ENCODE assay signal across 2 cellular contexts in genomic region chr3:47251689-47252088, GRCh38.
A peak's percentile ranks its signal among the peaks of the same experiment; 100 is the strongest.
TF ChIP-seq lines count a peak whose summit lies in the region.

No MANE protein-coding gene starts in this region.

TF ChIP-seq in HepG2, 621 proteins besides CTCF, POLR2A, EP300 and RAD21:
- peak; percentile 55; the same call in 1 of the 2 replicates for TF ChIP-seq ELF3 (CRISPR knock-in tag; IDR thresholded peaks at IDR 0.05)
- TF ChIP-seq SIX4 (CRISPR knock-in tag; IDR thresholded peaks at IDR 0.05) = no peak
- no peak for TF ChIP-seq ZNF317 (CRISPR knock-in tag; IDR thresholded peaks at IDR 0.05)
- TF ChIP-seq ZNF589 (CRISPR knock-in tag; conservative IDR thresholded peaks at IDR 0.05) = no peak
- TF ChIP-seq ZFP90 (CRISPR knock-in tag; IDR thresholded peaks at IDR 0.05; ENCODE audit: borderline replicate concordance) = no peak
- TF ChIP-seq REPIN1 (CRISPR knock-in tag; IDR thresholded peaks at IDR 0.05; ENCODE audit: borderline replicate concordance, low read depth) = no peak
- no peak for TF ChIP-seq ZNF329 (CRISPR knock-in tag; IDR thresholded peaks at IDR 0.05; ENCODE audit: low read depth)

TF ChIP-seq in K562, 482 proteins besides CTCF, POLR2A, EP300 and RAD21:
- TF ChIP-seq SMARCE1 (IDR thresholded peaks at IDR 0.05) = no peak
- TF ChIP-seq PCBP2 (IDR thresholded peaks at IDR 0.05; ENCODE audit: low read depth, low read length, poor library complexity, severe bottlenecking) = no peak
- 0 out of 2 replicates have a peak, but pooled peaks have one; percentile 11 for TF ChIP-seq DPF2 (IDR thresholded peaks at IDR 0.05)
- TF ChIP-seq, protein P1, sequence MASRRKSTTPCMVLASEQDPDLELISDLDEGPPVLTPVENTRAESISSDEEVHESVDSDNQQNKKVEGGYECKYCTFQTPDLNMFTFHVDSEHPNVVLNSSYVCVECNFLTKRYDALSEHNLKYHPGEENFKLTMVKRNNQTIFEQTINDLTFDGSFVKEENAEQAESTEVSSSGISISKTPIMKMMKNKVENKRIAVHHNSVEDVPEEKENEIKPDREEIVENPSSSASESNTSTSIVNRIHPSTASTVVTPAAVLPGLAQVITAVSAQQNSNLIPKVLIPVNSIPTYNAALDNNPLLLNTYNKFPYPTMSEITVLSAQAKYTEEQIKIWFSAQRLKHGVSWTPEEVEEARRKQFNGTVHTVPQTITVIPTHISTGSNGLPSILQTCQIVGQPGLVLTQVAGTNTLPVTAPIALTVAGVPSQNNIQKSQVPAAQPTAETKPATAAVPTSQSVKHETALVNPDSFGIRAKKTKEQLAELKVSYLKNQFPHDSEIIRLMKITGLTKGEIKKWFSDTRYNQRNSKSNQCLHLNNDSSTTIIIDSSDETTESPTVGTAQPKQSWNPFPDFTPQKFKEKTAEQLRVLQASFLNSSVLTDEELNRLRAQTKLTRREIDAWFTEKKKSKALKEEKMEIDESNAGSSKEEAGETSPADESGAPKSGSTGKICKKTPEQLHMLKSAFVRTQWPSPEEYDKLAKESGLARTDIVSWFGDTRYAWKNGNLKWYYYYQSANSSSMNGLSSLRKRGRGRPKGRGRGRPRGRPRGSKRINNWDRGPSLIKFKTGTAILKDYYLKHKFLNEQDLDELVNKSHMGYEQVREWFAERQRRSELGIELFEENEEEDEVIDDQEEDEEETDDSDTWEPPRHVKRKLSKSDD (conservative IDR thresholded peaks at IDR 0.05; ENCODE audit: low read length) = no peak
- TF ChIP-seq, protein P2, sequence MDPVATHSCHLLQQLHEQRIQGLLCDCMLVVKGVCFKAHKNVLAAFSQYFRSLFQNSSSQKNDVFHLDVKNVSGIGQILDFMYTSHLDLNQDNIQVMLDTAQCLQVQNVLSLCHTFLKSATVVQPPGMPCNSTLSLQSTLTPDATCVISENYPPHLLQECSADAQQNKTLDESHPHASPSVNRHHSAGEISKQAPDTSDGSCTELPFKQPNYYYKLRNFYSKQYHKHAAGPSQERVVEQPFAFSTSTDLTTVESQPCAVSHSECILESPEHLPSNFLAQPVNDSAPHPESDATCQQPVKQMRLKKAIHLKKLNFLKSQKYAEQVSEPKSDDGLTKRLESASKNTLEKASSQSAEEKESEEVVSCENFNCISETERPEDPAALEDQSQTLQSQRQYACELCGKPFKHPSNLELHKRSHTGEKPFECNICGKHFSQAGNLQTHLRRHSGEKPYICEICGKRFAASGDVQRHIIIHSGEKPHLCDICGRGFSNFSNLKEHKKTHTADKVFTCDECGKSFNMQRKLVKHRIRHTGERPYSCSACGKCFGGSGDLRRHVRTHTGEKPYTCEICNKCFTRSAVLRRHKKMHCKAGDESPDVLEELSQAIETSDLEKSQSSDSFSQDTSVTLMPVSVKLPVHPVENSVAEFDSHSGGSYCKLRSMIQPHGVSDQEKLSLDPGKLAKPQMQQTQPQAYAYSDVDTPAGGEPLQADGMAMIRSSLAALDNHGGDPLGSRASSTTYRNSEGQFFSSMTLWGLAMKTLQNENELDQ (CRISPR knock-in tag; IDR thresholded peaks at IDR 0.05; ENCODE audit: borderline replicate concordance) = no peak
- TF ChIP-seq TAF1 (IDR thresholded peaks at IDR 0.05; ENCODE audit: control insufficient read depth, extremely low read depth, insufficient read depth, low read length, severe bottlenecking) = no peak
- no peak for TF ChIP-seq RBBP5 (IDR thresholded peaks at IDR 0.05; ENCODE audit: borderline replicate concordance, insufficient read depth, low read length, poor library complexity, severe bottlenecking)
